ENCODE assay signal across 14 cellular contexts in genomic region chr20:3922223-3922982, GRCh38. TPM values are rescaled to one million over a fixed set of nuclear protein-coding genes. Genes with fewer than 3 reads are reported as not detected.
DNase-seq lines count a peak whose midpoint lies in the region; ATAC-seq and TF ChIP-seq lines count a peak whose summit lies in the region.
"Had no signal": no experiment of that assay in that cellular context is flagged by ENCODE, and none has a peak within 500 bp of the region (broad histone marks: within the 10 kb centered on the region; RNA-seq: fewer than 3 reads in every experiment).

No MANE protein-coding gene starts in this region.

- no peak for DNase-seq in activated naive CD4-positive, alpha-beta T cell (lab: John Stamatoyannopoulos, UW)
- no peak for DNase-seq in WTC11 (ENCODE audit: low spot score)
- no peak for DNase-seq in glutamatergic neuron
- no peak for DNase-seq in NCI-H82 (lab: John Stamatoyannopoulos, UW)
- DNase-seq in NCI-H1092 (lab: John Stamatoyannopoulos, UW): no peak
- DNase-seq: activated CD4-positive, alpha-beta T cell treated with anti-CD3 and anti-CD28 coated beads for 1 hour; activated gamma-delta T cell treated with Interleukin-2 at 50 U/mL for 16 hours; NCI-H1436 treated with DMSO at 0.1 percent for 48 hours; posterior cingulate gyrus had no signal

- POLR2A ChIA-PET in WTC11 (lab: Charles Lee): interaction anchor here (0.5 kb wide), 2 partner anchors 12 to 45 kb away, joined by 3 to 10 read pairs; no protein-coding TSS in a partner anchor

- CTCF ChIA-PET in WTC11 (lab: Charles Lee): interaction anchor here (1.1 kb wide), 1 partner anchor 150 kb away, joined by 6 read pairs; no protein-coding TSS in a partner anchor

- TF ChIP-seq CTCF in WTC11 (IDR thresholded peaks at IDR 0.05) (no peak), glutamatergic neuron (IDR thresholded peaks at IDR 0.05; ENCODE audit: partially characterized antibody, unreplicated experiment) (no peak)

- H3K27me3 Mint-ChIP-seq in activated naive CD4-positive, alpha-beta T cell treated with anti-CD3 and anti-CD28 coated beads, Interleukin-2, amount 50 U/mL, for 24 hours: no peaks in the 10 kb centered on the region
- H3K27me3 Mint-ChIP-seq in WTC11 (ENCODE audit: low read depth) (no peaks in the 10 kb centered on the region), glutamatergic neuron (ENCODE audit: unreplicated experiment) (peaks cover 19% of the 10 kb centered on the region)

- peak overlapping the region; percentile 95 for H3K27ac Mint-ChIP-seq in activated naive CD4-positive, alpha-beta T cell treated with anti-CD3 and anti-CD28 coated beads, Interleukin-2, amount 50 U/mL, for 24 hours
- H3K27ac Mint-ChIP-seq in WTC11 (peak overlapping the region; percentile 82), glutamatergic neuron (ENCODE audit: unreplicated experiment) (peak overlapping the region; percentile 70)

- peaks cover 9% of the 10 kb centered on the region for H3K36me3 Mint-ChIP-seq in activated naive CD4-positive, alpha-beta T cell treated with anti-CD3 and anti-CD28 coated beads, Interleukin-2, amount 50 U/mL, for 24 hours
- H3K36me3 Mint-ChIP-seq in WTC11 (peaks cover 54% of the 10 kb centered on the region), glutamatergic neuron (ENCODE audit: unreplicated experiment) (no peaks in the 10 kb centered on the region)

- ATAC-seq in WTC11: no peak
- ATAC-seq in GM21576 (IDR thresholded peaks at IDR 0.05; ENCODE audit: unreplicated experiment): no peak
- ATAC-seq: Right ventricle myocardium inferior had no signal

- no peaks in the 10 kb centered on the region for H3K9me3 Mint-ChIP-seq in activated naive CD4-positive, alpha-beta T cell treated with anti-CD3 and anti-CD28 coated beads, Interleukin-2, amount 50 U/mL, for 24 hours
- no peaks in the 10 kb centered on the region for H3K9me3 Mint-ChIP-seq in WTC11
- H3K9me3 Mint-ChIP-seq in glutamatergic neuron (ENCODE audit: unreplicated experiment): peaks cover 31% of the 10 kb centered on the region

- H3K4me3 Mint-ChIP-seq in activated naive CD4-positive, alpha-beta T cell treated with anti-CD3 and anti-CD28 coated beads, Interleukin-2, amount 50 U/mL, for 24 hours: no peak overlapping the region
- H3K4me3 Mint-ChIP-seq in WTC11: no peak overlapping the region
- peak overlapping the region; percentile 70 for H3K4me3 Mint-ChIP-seq in glutamatergic neuron (ENCODE audit: unreplicated experiment)

- peak overlapping the region; percentile 25 for H3K27ac ChIP-seq in temporal lobe (ENCODE audit: low read depth, low read length)
- H3K27ac ChIP-seq: esophagus muscularis mucosa had no signal

- peaks cover 63% of the 10 kb centered on the region for H3K4me1 Mint-ChIP-seq in activated naive CD4-positive, alpha-beta T cell treated with anti-CD3 and anti-CD28 coated beads, Interleukin-2, amount 50 U/mL, for 24 hours
- H3K4me1 Mint-ChIP-seq in WTC11 (peaks cover 24% of the 10 kb centered on the region), glutamatergic neuron (ENCODE audit: low read depth, unreplicated experiment) (peaks cover 41% of the 10 kb centered on the region)

TF ChIP-seq in WTC11, 78 proteins besides CTCF, POLR2A, EP300 and RAD21:
- 0 out of 2 replicates have a peak, but pooled peaks have one; percentile 23 for TF ChIP-seq PREB (CRISPR knock-in tag; IDR thresholded peaks at IDR 0.05; ENCODE audit: borderline replicate concordance)
- TF ChIP-seq ATF1 (CRISPR knock-in tag; IDR thresholded peaks at IDR 0.05): no peak

RNA-seq across cellular contexts. Expression of gene PANK2, which starts 33.2 kb away (rescaled TPM):
- total RNA-seq in WTC11 (2021) (60.3 to 63.7 TPM (median 62.7 TPM) in 3 replicates), glutamatergic neuron (ENCODE audit: unreplicated experiment) (60.3 TPM), temporal lobe (35.2 TPM)
